ENCODE assay signal across 2 cellular contexts in genomic region chr2:226738191-226738820, GRCh38.
A peak's percentile ranks its signal among the peaks of the same experiment; 100 is the strongest.
TF ChIP-seq lines count a peak whose summit lies in the region.

No MANE protein-coding gene starts in this region.

TF ChIP-seq in IMR-90, 13 proteins besides CTCF, POLR2A, EP300 and RAD21:
- TF ChIP-seq USF2 (IDR thresholded peaks at IDR 0.05; ENCODE audit: low read depth, low read length) = no peak
- no peak for TF ChIP-seq MAZ (IDR thresholded peaks at IDR 0.05; ENCODE audit: borderline replicate concordance, low read depth, low read length)
- TF ChIP-seq CEBPB (IDR thresholded peaks at IDR 0.05; ENCODE audit: low read depth, low read length) = peak; percentile 86
- TF ChIP-seq NFE2L2 (IDR thresholded peaks at IDR 0.05; ENCODE audit: low read depth, low read length) = no peak

TF ChIP-seq in HepG2, 621 proteins besides CTCF, POLR2A, EP300 and RAD21 (continues in another document):
- TF ChIP-seq MAZ (IDR thresholded peaks at IDR 0.05; ENCODE audit: borderline replicate concordance, low read depth, low read length) = no peak
- TF ChIP-seq MAZ (CRISPR knock-in tag; IDR thresholded peaks at IDR 0.05; ENCODE audit: low read depth) = 0 out of 2 replicates have a peak, but pooled peaks have one; percentile 22
- no peak for TF ChIP-seq ZNF839 (CRISPR knock-in tag; IDR thresholded peaks at IDR 0.05; ENCODE audit: borderline replicate concordance)
- TF ChIP-seq ETV6 (CRISPR knock-in tag; conservative IDR thresholded peaks at IDR 0.05) = no peak
- TF ChIP-seq ATF3 (CRISPR knock-in tag; IDR thresholded peaks at IDR 0.05) = no peak
- no peak for TF ChIP-seq MIER2 (CRISPR knock-in tag; IDR thresholded peaks at IDR 0.05)
- TF ChIP-seq ZNF263 (CRISPR knock-in tag; IDR thresholded peaks at IDR 0.05) = no peak
- no peak for TF ChIP-seq ZNF691 (CRISPR knock-in tag; IDR thresholded peaks at IDR 0.05; ENCODE audit: borderline replicate concordance, low read depth)
- TF ChIP-seq ZNF562 (CRISPR knock-in tag; IDR thresholded peaks at IDR 0.05; ENCODE audit: borderline replicate concordance) = no peak
- TF ChIP-seq HIVEP1 (CRISPR knock-in tag; IDR thresholded peaks at IDR 0.05) = no peak
- TF ChIP-seq ZEB1 (IDR thresholded peaks at IDR 0.05; ENCODE audit: insufficient replicate concordance, low read depth) = peak; percentile 35
- TF ChIP-seq ZNF580 (CRISPR knock-in tag; IDR thresholded peaks at IDR 0.05; ENCODE audit: borderline replicate concordance, low read depth) = no peak
- TF ChIP-seq HNF1A (IDR thresholded peaks at IDR 0.05; ENCODE audit: low read depth) = 0 out of 2 replicates have a peak, but pooled peaks have one; percentile 20
- 0 out of 2 replicates have a peak, but pooled peaks have one; percentile 10 for TF ChIP-seq HNF1A (CRISPR knock-in tag; IDR thresholded peaks at IDR 0.05; ENCODE audit: borderline replicate concordance)
- no peak for TF ChIP-seq NFKB2 (CRISPR knock-in tag; IDR thresholded peaks at IDR 0.05; ENCODE audit: borderline replicate concordance)
- TF ChIP-seq HMGXB3 (CRISPR knock-in tag; IDR thresholded peaks at IDR 0.05; ENCODE audit: borderline replicate concordance) = 0 out of 2 replicates have a peak, but pooled peaks have one; percentile 4
- 0 out of 2 replicates have a peak, but pooled peaks have one; percentile 29 for TF ChIP-seq ZBTB25 (CRISPR knock-in tag; IDR thresholded peaks at IDR 0.05)
- TF ChIP-seq ISL2 (CRISPR knock-in tag; IDR thresholded peaks at IDR 0.05) = no peak
- TF ChIP-seq ZNF430 (CRISPR knock-in tag; IDR thresholded peaks at IDR 0.05) = no peak
- TF ChIP-seq ZKSCAN8 (CRISPR knock-in tag; IDR thresholded peaks at IDR 0.05; ENCODE audit: borderline replicate concordance) = no peak
- TF ChIP-seq ZBTB38 (CRISPR knock-in tag; IDR thresholded peaks at IDR 0.05) = no peak
- TF ChIP-seq MEF2D (CRISPR knock-in tag; IDR thresholded peaks at IDR 0.05) = no peak
- TF ChIP-seq JARID2 (CRISPR knock-in tag; IDR thresholded peaks at IDR 0.05; ENCODE audit: insufficient replicate concordance) = no peak
- no peak for TF ChIP-seq JUND (CRISPR knock-in tag; IDR thresholded peaks at IDR 0.05)
- TF ChIP-seq MAFF (IDR thresholded peaks at IDR 0.05; ENCODE audit: low read depth, low read length) = no peak
- TF ChIP-seq ZBTB2 (CRISPR knock-in tag; IDR thresholded peaks at IDR 0.05; ENCODE audit: low read depth) = no peak
- TF ChIP-seq ZNF317 (CRISPR knock-in tag; IDR thresholded peaks at IDR 0.05) = no peak
- TF ChIP-seq ARID3A (IDR thresholded peaks at IDR 0.05; ENCODE audit: low read depth, low read length) = 0 out of 2 replicates have a peak, but pooled peaks have one; percentile 58
- TF ChIP-seq ZFP90 (CRISPR knock-in tag; IDR thresholded peaks at IDR 0.05; ENCODE audit: borderline replicate concordance) = no peak
- no peak for TF ChIP-seq NPAS2 (CRISPR knock-in tag; IDR thresholded peaks at IDR 0.05; ENCODE audit: borderline replicate concordance)
- peak; percentile 94 for TF ChIP-seq ZNF644 (CRISPR knock-in tag; IDR thresholded peaks at IDR 0.05; ENCODE audit: low read depth)
- no peak for TF ChIP-seq GZF1 (CRISPR knock-in tag; IDR thresholded peaks at IDR 0.05)
- TF ChIP-seq TAF15 (IDR thresholded peaks at IDR 0.05; ENCODE audit: low read depth, low read length, poor library complexity, severe bottlenecking) = no peak
- TF ChIP-seq ZNF468 (CRISPR knock-in tag; IDR thresholded peaks at IDR 0.05) = no peak
- TF ChIP-seq SNAI1 (CRISPR knock-in tag; IDR thresholded peaks at IDR 0.05; ENCODE audit: borderline replicate concordance) = no peak
- no peak for TF ChIP-seq DDIT3 (CRISPR knock-in tag; IDR thresholded peaks at IDR 0.05)
- no peak for TF ChIP-seq MTA1 (CRISPR knock-in tag; IDR thresholded peaks at IDR 0.05; ENCODE audit: borderline replicate concordance)
- TF ChIP-seq KAT7 (CRISPR knock-in tag; IDR thresholded peaks at IDR 0.05; ENCODE audit: borderline replicate concordance) = 0 out of 2 replicates have a peak, but pooled peaks have one; percentile 11
- TF ChIP-seq ZNF251 (CRISPR knock-in tag; IDR thresholded peaks at IDR 0.05) = no peak
- no peak for TF ChIP-seq HMG20B (CRISPR knock-in tag; conservative IDR thresholded peaks at IDR 0.05)
- no peak for TF ChIP-seq ZNF256 (CRISPR knock-in tag; conservative IDR thresholded peaks at IDR 0.05)
- TF ChIP-seq THAP11 (CRISPR knock-in tag; IDR thresholded peaks at IDR 0.05) = no peak
- TF ChIP-seq KLF6 (CRISPR knock-in tag; IDR thresholded peaks at IDR 0.05) = no peak
- TF ChIP-seq TCF7L2 (IDR thresholded peaks at IDR 0.05; ENCODE audit: low read depth, low read length) = no peak
- TF ChIP-seq CSRNP1 (CRISPR knock-in tag; IDR thresholded peaks at IDR 0.05) = no peak
- no peak for TF ChIP-seq ZFP36L1 (CRISPR knock-in tag; IDR thresholded peaks at IDR 0.05)
- TF ChIP-seq ZNF33B (CRISPR knock-in tag; IDR thresholded peaks at IDR 0.05) = 0 out of 2 replicates have a peak, but pooled peaks have one; percentile 37
- no peak for TF ChIP-seq ZNF432 (CRISPR knock-in tag; IDR thresholded peaks at IDR 0.05; ENCODE audit: borderline replicate concordance)
- no peak for TF ChIP-seq SIX4 (CRISPR knock-in tag; IDR thresholded peaks at IDR 0.05)
- no peak for TF ChIP-seq SAFB2 (CRISPR knock-in tag; IDR thresholded peaks at IDR 0.05; ENCODE audit: borderline replicate concordance, low read depth)
